Comparison of ENCODE assay signal across 17 cellular contexts in the genomic region with DNA sequence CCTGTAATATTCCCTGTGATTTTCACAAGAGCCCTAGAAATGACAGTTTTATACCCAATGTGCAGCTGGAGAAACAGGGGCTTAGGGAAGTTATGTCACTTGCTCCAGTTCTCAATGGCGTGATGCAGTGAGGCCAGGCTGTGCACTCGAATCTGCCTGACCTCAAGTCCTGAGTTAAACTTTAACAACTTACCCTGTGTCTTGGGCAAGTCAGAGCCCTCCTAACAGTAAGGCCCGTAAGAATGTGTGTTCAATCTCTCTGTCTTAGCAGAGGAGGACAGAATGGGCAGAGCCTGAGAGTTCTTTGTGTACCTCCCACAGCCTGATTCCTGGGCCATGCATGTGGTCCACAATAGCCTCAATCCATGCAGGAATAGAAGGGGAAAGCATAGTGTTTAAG.
DNase-seq lines count a peak whose midpoint lies in the region; ATAC-seq and TF ChIP-seq lines count a peak whose summit lies in the region.
"Had no signal": no experiment of that assay in that cellular context is flagged by ENCODE, and none has a peak within 500 bp of the region (broad histone marks: within the 10 kb centered on the region; RNA-seq: fewer than 3 reads in every experiment).

No MANE protein-coding gene starts in this region.

- ATAC-seq in GM19463 (IDR thresholded peaks at IDR 0.05; ENCODE audit: unreplicated experiment) (peak; percentile 84), HG03442 (IDR thresholded peaks at IDR 0.05; ENCODE audit: unreplicated experiment) (peak; percentile 58), left lobe of liver (peak; percentile 70)
- ATAC-seq: CD8-positive, alpha-beta T cell; lower lobe of right lung had no signal

- no peak overlapping the region for H3K27ac Mint-ChIP-seq in Calu3 (ENCODE audit: unreplicated experiment)
- no peak overlapping the region for H3K27ac Mint-ChIP-seq in HFFc6
- H3K27ac Mint-ChIP-seq: activated naive CD8-positive, alpha-beta T cell treated with anti-CD3 and anti-CD28 coated beads, Interleukin-2, amount 10 ng/mL, durations not matched to agents 7 days and 5 days; CD8-positive, alpha-beta T cell had no signal

- H3K4me1 Mint-ChIP-seq in Calu3 (ENCODE audit: low read depth, unreplicated experiment) (peaks cover 12% of the 10 kb centered on the region), HFFc6 (ENCODE audit: low read depth) (no peaks in the 10 kb centered on the region)
- H3K4me1 Mint-ChIP-seq: activated naive CD8-positive, alpha-beta T cell treated with anti-CD3 and anti-CD28 coated beads, Interleukin-2, amount 10 ng/mL, durations not matched to agents 7 days and 5 days had no signal

- CTCF ChIA-PET in Calu3 (lab: Charles Lee): no interaction called here

- H3K27me3 Mint-ChIP-seq in Calu3 (ENCODE audit: unreplicated experiment) (no peaks in the 10 kb centered on the region), HFFc6 (ENCODE audit: insufficient read depth) (no peaks in the 10 kb centered on the region)
- H3K27me3 Mint-ChIP-seq: activated naive CD8-positive, alpha-beta T cell treated with anti-CD3 and anti-CD28 coated beads, Interleukin-2, amount 10 ng/mL, durations not matched to agents 7 days and 5 days had no signal

- intact Hi-C loops in Calu3 (cut with micrococcal nuclease; ENCODE audit: unreplicated experiment): no loop called here

- peaks cover 4% of the 10 kb centered on the region for H3K36me3 Mint-ChIP-seq in Calu3 (ENCODE audit: insufficient read depth, unreplicated experiment)
- no peaks in the 10 kb centered on the region for H3K36me3 Mint-ChIP-seq in HFFc6 (ENCODE audit: low read depth)
- H3K36me3 Mint-ChIP-seq: activated naive CD8-positive, alpha-beta T cell treated with anti-CD3 and anti-CD28 coated beads, Interleukin-2, amount 10 ng/mL, durations not matched to agents 7 days and 5 days; CD8-positive, alpha-beta T cell had no signal

- BruUV-seq in Calu3 (replicated peaks; lab: Mats Ljungman, UMichigan): no TSS peak

- TF ChIP-seq CTCF in Calu3 (IDR thresholded peaks at IDR 0.05; ENCODE audit: unreplicated experiment) (no peak), HFFc6 (IDR thresholded peaks at IDR 0.05) (no peak)

- DNase-seq in Calu3 (peak; percentile 5), left lobe of liver (ENCODE audit: low spot score) (no peak), HFFc6 (no peak), pons (ENCODE audit: low spot score) (no peak), NCI-H82 treated with DMSO at 0.1 percent for 48 hours (lab: John Stamatoyannopoulos, UW; ENCODE audit: unreplicated experiment) (no peak), KG1 (lab: John Stamatoyannopoulos, UW) (no peak)
- DNase-seq: activated CD4-positive, alpha-beta T cell treated with anti-CD3 and anti-CD28 coated beads for 4 hours; activated naive CD8-positive, alpha-beta T cell treated with anti-CD3 and anti-CD28 coated beads, Interleukin-2, amount 10 ng/mL, durations not matched to agents 7 days and 5 days; CD8-positive, alpha-beta T cell; effector CD8-positive, alpha-beta T cell; lower lobe of right lung; NCI-H1092; NCI-H2227 treated with DMSO at 0.1 percent for 48 hours; stimulated activated CD4-positive, alpha-beta T cell treated with anti-CD3 and anti-CD28 coated beads, Interleukin-1b, Interleukin-23, amount 100 ng/mL, for 48 hours; T-helper 9 cell had no signal

- H3K9me3 Mint-ChIP-seq in Calu3 (ENCODE audit: low read depth, unreplicated experiment) (no peaks in the 10 kb centered on the region), HFFc6 (no peaks in the 10 kb centered on the region; the same call in 1 of the 2 replicates)
- H3K9me3 Mint-ChIP-seq: activated naive CD8-positive, alpha-beta T cell treated with anti-CD3 and anti-CD28 coated beads, Interleukin-2, amount 10 ng/mL, durations not matched to agents 7 days and 5 days; CD8-positive, alpha-beta T cell had no signal

- H3K4me3 Mint-ChIP-seq in Calu3 (ENCODE audit: low read depth, unreplicated experiment) (no peak overlapping the region), HFFc6 (no peak overlapping the region)
- H3K4me3 Mint-ChIP-seq: activated naive CD8-positive, alpha-beta T cell treated with anti-CD3 and anti-CD28 coated beads, Interleukin-2, amount 10 ng/mL, durations not matched to agents 7 days and 5 days; CD8-positive, alpha-beta T cell had no signal
